ENCODE assay signal across 18 cellular contexts in the genomic region with DNA sequence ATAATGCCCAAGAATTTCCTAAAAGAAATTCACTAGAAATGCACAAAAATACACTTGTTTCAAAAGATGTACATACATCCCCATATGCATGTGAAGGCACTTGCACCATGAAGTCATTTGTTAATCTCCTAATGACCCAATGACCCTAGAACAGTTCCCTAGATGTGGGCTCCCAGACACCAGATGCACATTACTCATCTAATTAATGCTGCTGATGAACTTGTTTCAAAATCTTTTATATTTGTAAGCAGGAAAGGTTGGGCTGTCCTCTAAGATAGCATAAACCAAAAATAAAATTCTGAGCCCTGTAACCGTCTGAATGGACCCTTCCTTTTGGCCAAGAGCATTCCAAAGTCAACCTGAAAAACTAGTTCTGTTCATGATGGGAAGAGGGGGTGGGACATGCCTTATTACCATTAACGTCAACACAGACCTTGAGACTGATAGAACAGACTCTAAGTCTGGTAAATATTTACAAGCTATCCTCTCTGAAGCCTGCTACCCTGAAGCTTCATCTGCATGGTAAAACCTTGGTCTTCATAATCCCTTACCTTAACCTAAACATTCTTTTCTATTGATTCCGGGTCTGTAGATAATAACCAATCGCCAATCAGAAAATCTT.
DNase-seq lines count a peak whose midpoint lies in the region; ATAC-seq and TF ChIP-seq lines count a peak whose summit lies in the region.
"Had no signal": no experiment of that assay in that cellular context is flagged by ENCODE, and none has a peak within 500 bp of the region (broad histone marks: within the 10 kb centered on the region; RNA-seq: fewer than 3 reads in every experiment).

No MANE protein-coding gene starts in this region.

- ATAC-seq in CD4-positive, alpha-beta T cell (ENCODE audit: poor library complexity): no peak
- no peak for ATAC-seq in HG03571 (IDR thresholded peaks at IDR 0.05; ENCODE audit: unreplicated experiment)
- ATAC-seq: activated CD4-positive, alpha-beta T cell treated with anti-CD3 and anti-CD28 coated beads for 36 hours; stimulated activated naive B cell treated with anti-CD40 and anti-IgM and Interleukin-4, amounts not matched to agents 10 μg/mL and 1 μg/mL and 100 μg/mL, for 72 hours had no signal

- H3K4me1 ChIP-seq in liver (ENCODE audit: control insufficient read depth in 4 of 4, insufficient read depth in 4 of 4, low read length in 3 of 4) (peaks cover 8 to 31% (median 17%) of the 10 kb centered on the region in 4 donors), adrenal gland (replicated peaks in 1 of 2) (no peaks in the 10 kb centered on the region)

- H3K9me3 ChIP-seq in liver (ENCODE audit: control insufficient read depth in 4 of 4, low read length in 3 of 4) (no peaks in the 10 kb centered on the region), adrenal gland (replicated peaks in 1 of 3) (no peaks in the 10 kb centered on the region)
- H3K9me3 ChIP-seq in CD4-positive, alpha-beta T cell (ENCODE audit: control insufficient read depth, low read length): no peaks in the 10 kb centered on the region
- H3K9me3 ChIP-seq: esophagus muscularis mucosa had no signal

- H3K27me3 Mint-ChIP-seq in brain (peaks cover 21% of the 10 kb centered on the region), type B pancreatic cell (peaks cover 16% of the 10 kb centered on the region)
- no peaks in the 10 kb centered on the region for H3K27me3 Mint-ChIP-seq in CD4-positive, alpha-beta T cell

- no peak for TF ChIP-seq POLR2A in adrenal gland (IDR thresholded peaks at IDR 0.05)

- H3K9me3 Mint-ChIP-seq in brain (peaks cover 0 to 4% (median 0%) of the 10 kb centered on the region in 5 experiments), type B pancreatic cell (no peaks in the 10 kb centered on the region)
- no peaks in the 10 kb centered on the region for H3K9me3 Mint-ChIP-seq in CD4-positive, alpha-beta T cell

- CTCF ChIA-PET in CD4-positive, alpha-beta T cell (lab: Charles Lee): no interaction called here

- H3K27ac ChIP-seq in liver (ENCODE audit: low read depth in 1 of 2, low read length in 2 of 2) (peak overlapping the region; percentile 54 to 74), adrenal gland (no peak overlapping the region)
- H3K27ac ChIP-seq in CD4-positive, alpha-beta T cell (ENCODE audit: low read depth, low read length): no peak overlapping the region
- H3K27ac ChIP-seq: esophagus muscularis mucosa had no signal

- H3K27ac Mint-ChIP-seq in brain (peak overlapping the region in 3 of 5 experiments; percentile 3 to 63 (median 10)), type B pancreatic cell (peak overlapping the region; percentile 55)
- H3K27ac Mint-ChIP-seq in CD4-positive, alpha-beta T cell: no peak overlapping the region
- H3K27ac Mint-ChIP-seq: activated CD4-positive, alpha-beta T cell treated with anti-CD3 and anti-CD28 coated beads for 36 hours; stimulated activated naive B cell treated with anti-CD40 and anti-IgM and Interleukin-4, amounts not matched to agents 10 μg/mL and 1 μg/mL and 100 μg/mL, for 72 hours had no signal

- no peak overlapping the region for H3K4me3 ChIP-seq in liver (ENCODE audit: low read depth in 1 of 3, low read length in 3 of 3)
- H3K4me3 ChIP-seq in adrenal gland: no peak overlapping the region
- H3K4me3 ChIP-seq: esophagus muscularis mucosa had no signal

- peak; percentile 42 for DNase-seq in NOMO-1 treated with DMSO at 0.1 percent for 48 hours (lab: John Stamatoyannopoulos, UW; ENCODE audit: unreplicated experiment)
- no peak for DNase-seq in NOMO-1 treated with dmso at 0.1 percent for 144 hours (lab: John Stamatoyannopoulos, UW; ENCODE audit: unreplicated experiment)
- no peak for DNase-seq in type B pancreatic cell (ENCODE audit: extremely low spot score, unreplicated experiment)
- DNase-seq in CD4-positive, alpha-beta T cell: no peak
- no peak for DNase-seq in adrenal gland
- DNase-seq: activated CD4-positive, alpha-beta T cell treated with anti-CD3 and anti-CD28 coated beads for 36 hours; activated effector memory CD4-positive, alpha-beta T cell treated with Interleukin-2 at 50 U/mL for 16 hours; C1 segment of cervical spinal cord; central memory CD4-positive, alpha-beta T cell; DMS79; effector CD4-positive, alpha-beta T cell; NCI-H2107; NCI-H69; stimulated activated naive B cell treated with anti-CD40 and anti-IgM and Interleukin-4, amounts not matched to agents 10 μg/mL and 1 μg/mL and 100 μg/mL, for 72 hours had no signal

- H3K36me3 ChIP-seq in liver (ENCODE audit: control insufficient read depth in 4 of 4, insufficient read depth in 3 of 4, low read depth in 1 of 4, low read length in 3 of 4): no peaks in the 10 kb centered on the region
- H3K36me3 ChIP-seq in adrenal gland (replicated peaks in 1 of 2): no peaks in the 10 kb centered on the region
- H3K36me3 ChIP-seq: esophagus muscularis mucosa had no signal

- H3K36me3 Mint-ChIP-seq in brain (no peaks in the 10 kb centered on the region), type B pancreatic cell (no peaks in the 10 kb centered on the region)
- H3K36me3 Mint-ChIP-seq in CD4-positive, alpha-beta T cell (ENCODE audit: low read depth): no peaks in the 10 kb centered on the region

- no peak for TF ChIP-seq CTCF in brain (conservative IDR thresholded peaks at IDR 0.05)
- TF ChIP-seq CTCF in liver (IDR thresholded peaks at IDR 0.05; ENCODE audit: low read depth, low read length, missing input control): no peak
- TF ChIP-seq CTCF in type B pancreatic cell (conservative IDR thresholded peaks at IDR 0.05): no peak
- TF ChIP-seq CTCF in CD4-positive, alpha-beta T cell (IDR thresholded peaks at IDR 0.05): no peak
- no peak for TF ChIP-seq CTCF in adrenal gland (IDR thresholded peaks at IDR 0.05)

- H3K4me3 Mint-ChIP-seq in brain (no peak overlapping the region), type B pancreatic cell (peak overlapping the region; percentile 72)
- H3K4me3 Mint-ChIP-seq in CD4-positive, alpha-beta T cell: no peak overlapping the region
- H3K4me3 Mint-ChIP-seq: activated CD4-positive, alpha-beta T cell treated with anti-CD3 and anti-CD28 coated beads for 36 hours; stimulated activated naive B cell treated with anti-CD40 and anti-IgM and Interleukin-4, amounts not matched to agents 10 μg/mL and 1 μg/mL and 100 μg/mL, for 72 hours had no signal

- no peak overlapping the region for H3K9ac ChIP-seq in liver (ENCODE audit: low read depth in 1 of 2, low read length in 2 of 2)

- TF ChIP-seq RAD21 in liver (IDR thresholded peaks at IDR 0.05): peak in 1 of 2 donors; percentile 31

- POLR2A ChIA-PET in CD4-positive, alpha-beta T cell (lab: Charles Lee): no interaction called here

- intact Hi-C loops in CD4-positive, alpha-beta T cell (cut with DNase I, micrococcal nuclease): no loop called here
- intact Hi-C loops in adrenal gland (cut with DNase I): no loop called here

- H3K27me3 ChIP-seq in liver (ENCODE audit: control insufficient read depth in 4 of 4, insufficient read depth in 4 of 4, low read length in 3 of 4) (no peaks in the 10 kb centered on the region), adrenal gland (no peaks in the 10 kb centered on the region)
- no peaks in the 10 kb centered on the region for H3K27me3 ChIP-seq in CD4-positive, alpha-beta T cell (ENCODE audit: control insufficient read depth, insufficient read depth, low read length)
- H3K27me3 ChIP-seq: esophagus muscularis mucosa had no signal

- H3K4me1 Mint-ChIP-seq in brain (peaks cover 40% of the 10 kb centered on the region), type B pancreatic cell (ENCODE audit: unreplicated experiment) (peaks cover 42% of the 10 kb centered on the region)
- H3K4me1 Mint-ChIP-seq in CD4-positive, alpha-beta T cell (ENCODE audit: low read depth): no peaks in the 10 kb centered on the region
- H3K4me1 Mint-ChIP-seq: activated CD4-positive, alpha-beta T cell treated with anti-CD3 and anti-CD28 coated beads for 36 hours; stimulated activated naive B cell treated with anti-CD40 and anti-IgM and Interleukin-4, amounts not matched to agents 10 μg/mL and 1 μg/mL and 100 μg/mL, for 72 hours had no signal

- 42% methylated on average over 4 of the region's 4 CpGs for WGBS in liver
- WGBS in adrenal gland, 4 donors: 60 to 66% (median 65%) methylated on average over 4 of the region's 4 CpGs

TF ChIP-seq in liver, 16 proteins besides CTCF, POLR2A, EP300 and RAD21 (continues in another document):
- TF ChIP-seq RXRA (IDR thresholded peaks at IDR 0.05): peak; percentile 28 to 64
- TF ChIP-seq HNF4G (IDR thresholded peaks at IDR 0.05): peak; percentile 32
- no peak for TF ChIP-seq TAF1 (conservative IDR thresholded peaks at IDR 0.05)
- no peak for TF ChIP-seq NR2F2 (IDR thresholded peaks at IDR 0.05)
- TF ChIP-seq, protein P1, sequence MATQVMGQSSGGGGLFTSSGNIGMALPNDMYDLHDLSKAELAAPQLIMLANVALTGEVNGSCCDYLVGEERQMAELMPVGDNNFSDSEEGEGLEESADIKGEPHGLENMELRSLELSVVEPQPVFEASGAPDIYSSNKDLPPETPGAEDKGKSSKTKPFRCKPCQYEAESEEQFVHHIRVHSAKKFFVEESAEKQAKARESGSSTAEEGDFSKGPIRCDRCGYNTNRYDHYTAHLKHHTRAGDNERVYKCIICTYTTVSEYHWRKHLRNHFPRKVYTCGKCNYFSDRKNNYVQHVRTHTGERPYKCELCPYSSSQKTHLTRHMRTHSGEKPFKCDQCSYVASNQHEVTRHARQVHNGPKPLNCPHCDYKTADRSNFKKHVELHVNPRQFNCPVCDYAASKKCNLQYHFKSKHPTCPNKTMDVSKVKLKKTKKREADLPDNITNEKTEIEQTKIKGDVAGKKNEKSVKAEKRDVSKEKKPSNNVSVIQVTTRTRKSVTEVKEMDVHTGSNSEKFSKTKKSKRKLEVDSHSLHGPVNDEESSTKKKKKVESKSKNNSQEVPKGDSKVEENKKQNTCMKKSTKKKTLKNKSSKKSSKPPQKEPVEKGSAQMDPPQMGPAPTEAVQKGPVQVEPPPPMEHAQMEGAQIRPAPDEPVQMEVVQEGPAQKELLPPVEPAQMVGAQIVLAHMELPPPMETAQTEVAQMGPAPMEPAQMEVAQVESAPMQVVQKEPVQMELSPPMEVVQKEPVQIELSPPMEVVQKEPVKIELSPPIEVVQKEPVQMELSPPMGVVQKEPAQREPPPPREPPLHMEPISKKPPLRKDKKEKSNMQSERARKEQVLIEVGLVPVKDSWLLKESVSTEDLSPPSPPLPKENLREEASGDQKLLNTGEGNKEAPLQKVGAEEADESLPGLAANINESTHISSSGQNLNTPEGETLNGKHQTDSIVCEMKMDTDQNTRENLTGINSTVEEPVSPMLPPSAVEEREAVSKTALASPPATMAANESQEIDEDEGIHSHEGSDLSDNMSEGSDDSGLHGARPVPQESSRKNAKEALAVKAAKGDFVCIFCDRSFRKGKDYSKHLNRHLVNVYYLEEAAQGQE (IDR thresholded peaks at IDR 0.05): peak; percentile 61
- peak; percentile 73 for TF ChIP-seq FOXA2 (IDR thresholded peaks at IDR 0.05)

Comparison
In these comparisons a context has a peak if more than half of its experiments do, and no peak if none do; other contexts are left out.
1. H3K27ac ChIP-seq: peak in liver (2 of 2); none in CD4-positive, alpha-beta T cell (single experiment) and adrenal gland (0 of 5).